Comparison of ENCODE assay signal across 17 cellular contexts in genomic region chr2:221389909-221390308, GRCh38.
"Had no signal": no experiment of that assay in that cellular context is flagged by ENCODE, and none has a peak within 500 bp of the region (broad histone marks: within the 10 kb centered on the region; RNA-seq: fewer than 3 reads in every experiment).

No MANE protein-coding gene starts in this region.

- ATAC-seq: gastroesophageal sphincter; left cardiac atrium; left ventricle myocardium superior; naive thymus-derived CD8-positive, alpha-beta T cell; right cardiac atrium; stimulated activated effector memory CD8-positive, alpha-beta T cell treated with anti-CD3 and anti-CD28 coated beads, Interleukin-12 subunit alpha, Interleukin-12 subunit beta, amount 100 ng/mL, for 72 hours had no signal

- DNase-seq: effector memory CD4-positive, alpha-beta T cell; esophagus squamous epithelium; foreskin fibroblast; kidney; left cardiac atrium; left ventricle myocardium superior; naive thymus-derived CD8-positive, alpha-beta T cell; posterior cingulate gyrus; right cardiac atrium; stimulated activated CD4-positive, alpha-beta T cell treated with anti-CD3 and anti-CD28 coated beads, Interleukin-4, amount 100 ng/mL, for 1 hour; stimulated activated CD8-positive, alpha-beta memory T cell treated with anti-CD3 and anti-CD28 coated beads, Interleukin-4, amount 100 ng/mL, for 48 hours; testis; trophoblast cell had no signal

- H3K4me1 ChIP-seq: esophagus squamous epithelium, gastroesophageal sphincter, testis had no signal

- H3K27ac ChIP-seq: esophagus squamous epithelium, gastroesophageal sphincter, testis had no signal

- H3K4me1 Mint-ChIP-seq: central memory CD8-positive, alpha-beta T cell; naive thymus-derived CD8-positive, alpha-beta T cell had no signal

- H3K36me3 ChIP-seq: esophagus squamous epithelium, gastroesophageal sphincter had no signal

- H3K9me3 Mint-ChIP-seq: central memory CD8-positive, alpha-beta T cell; naive thymus-derived CD8-positive, alpha-beta T cell; stimulated activated effector memory CD8-positive, alpha-beta T cell treated with anti-CD3 and anti-CD28 coated beads, Interleukin-12 subunit alpha, Interleukin-12 subunit beta, amount 100 ng/mL, for 72 hours; stimulated activated naive CD8-positive, alpha-beta T cell treated with anti-CD3 and anti-CD28 coated beads, Interleukin-15, Interleukin-2, amounts not matched to agents 100 ng/mL and 50 ng/mL, for 24 hours had no signal

- H3K4me3 Mint-ChIP-seq: central memory CD8-positive, alpha-beta T cell; naive thymus-derived CD8-positive, alpha-beta T cell; stimulated activated effector memory CD8-positive, alpha-beta T cell treated with anti-CD3 and anti-CD28 coated beads, Interleukin-12 subunit alpha, Interleukin-12 subunit beta, amount 100 ng/mL, for 72 hours; stimulated activated naive CD8-positive, alpha-beta T cell treated with anti-CD3 and anti-CD28 coated beads, Interleukin-15, Interleukin-2, amounts not matched to agents 100 ng/mL and 50 ng/mL, for 24 hours had no signal

- H3K36me3 Mint-ChIP-seq: naive thymus-derived CD8-positive, alpha-beta T cell; stimulated activated effector memory CD8-positive, alpha-beta T cell treated with anti-CD3 and anti-CD28 coated beads, Interleukin-12 subunit alpha, Interleukin-12 subunit beta, amount 100 ng/mL, for 72 hours had no signal

- H3K27me3 ChIP-seq: esophagus squamous epithelium, gastroesophageal sphincter, testis had no signal

- H3K27ac Mint-ChIP-seq: naive thymus-derived CD8-positive, alpha-beta T cell; stimulated activated effector memory CD8-positive, alpha-beta T cell treated with anti-CD3 and anti-CD28 coated beads, Interleukin-12 subunit alpha, Interleukin-12 subunit beta, amount 100 ng/mL, for 72 hours; stimulated activated naive CD8-positive, alpha-beta T cell treated with anti-CD3 and anti-CD28 coated beads, Interleukin-15, Interleukin-2, amounts not matched to agents 100 ng/mL and 50 ng/mL, for 24 hours had no signal

- H3K4me3 ChIP-seq: esophagus squamous epithelium, gastroesophageal sphincter, testis had no signal
